ENCODE assay signal across 13 cellular contexts in the genomic region with DNA sequence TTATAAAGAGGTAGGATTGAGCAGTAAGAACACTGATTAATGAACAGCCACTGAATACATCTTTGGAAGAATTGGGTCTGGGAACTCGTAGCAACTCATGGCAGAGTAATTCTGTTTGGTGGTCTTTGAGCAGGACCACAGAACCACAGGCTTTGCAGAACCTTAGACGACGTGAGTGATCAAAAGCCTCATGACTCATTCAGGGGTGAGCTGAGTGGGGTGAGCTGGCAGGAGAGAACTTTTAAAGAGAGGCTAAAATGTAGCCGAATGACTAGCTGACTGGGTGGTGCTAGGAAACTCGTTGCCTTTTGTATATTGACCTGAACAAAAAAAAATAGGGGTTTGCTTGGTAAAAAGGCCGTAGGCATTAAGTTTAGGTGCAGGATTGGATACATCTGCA.
DNase-seq lines count a peak whose midpoint lies in the region; ATAC-seq, FAIRE-seq and TF ChIP-seq lines count a peak whose summit lies in the region.
"Had no signal": no experiment of that assay in that cellular context is flagged by ENCODE, and none has a peak within 500 bp of the region (broad histone marks: within the 10 kb centered on the region; RNA-seq: fewer than 3 reads in every experiment).

No MANE protein-coding gene starts in this region.

- H3K4me3 Mint-ChIP-seq in type B pancreatic cell, result no peak overlapping the region
- H3K4me3 Mint-ChIP-seq: activated CD4-positive, alpha-beta T cell treated with anti-CD3 and anti-CD28 coated beads for 36 hours had no signal

- dilution Hi-C loops in mammary epithelial cell (cut with HindIII; ENCODE audit: low sequenced_read_pairs), result no loop called here

- intact Hi-C loops in mammary epithelial cell (cut with micrococcal nuclease), result no loop called here
- intact Hi-C loops in lower lobe of right lung (cut with DNase I), result no loop called here
- intact Hi-C loops in kidney (cut with DNase I), result no loop called here

- DNase-seq in ACHN (peak; percentile 98), LHCN-M2 (ENCODE audit: low read depth) (peak; percentile 96), mammary epithelial cell (peak; percentile 79), lower lobe of right lung (no peak), omental fat pad (ENCODE audit: low spot score) (no peak), NCI-H2196 (lab: John Stamatoyannopoulos, UW; ENCODE audit: unreplicated experiment) (no peak), kidney (no peak), type B pancreatic cell (ENCODE audit: extremely low spot score, unreplicated experiment) (no peak)
- DNase-seq: activated CD4-positive, alpha-beta T cell treated with anti-CD3 and anti-CD28 coated beads for 36 hours; DMS79; heart left ventricle; NCI-H1092; NCI-H69 had no signal

- no peaks in the 10 kb centered on the region for H3K79me2 ChIP-seq in mammary epithelial cell (ENCODE audit: insufficient read depth, low read length)

- H3K4me1 ChIP-seq in mammary epithelial cell (ENCODE audit: insufficient read depth, low read length) (peaks cover 38% of the 10 kb centered on the region), lower lobe of right lung (no peaks in the 10 kb centered on the region), kidney (ENCODE audit: control insufficient read depth in 1 of 2, insufficient read depth in 1 of 2, low read depth in 1 of 2, low read length in 2 of 2) (no peaks in the 10 kb centered on the region)

- peak overlapping the region; percentile 50 for H3K4me2 ChIP-seq in mammary epithelial cell (ENCODE audit: insufficient read depth, low read depth, low read length)

- no peak overlapping the region for H3K27ac Mint-ChIP-seq in type B pancreatic cell
- H3K27ac Mint-ChIP-seq: activated CD4-positive, alpha-beta T cell treated with anti-CD3 and anti-CD28 coated beads for 36 hours had no signal

- H3K27me3 Mint-ChIP-seq in type B pancreatic cell, result no peaks in the 10 kb centered on the region
- H3K27me3 Mint-ChIP-seq: activated CD4-positive, alpha-beta T cell treated with anti-CD3 and anti-CD28 coated beads for 36 hours had no signal

- H4K20me1 ChIP-seq in mammary epithelial cell (ENCODE audit: insufficient read depth, low read length), result no peaks in the 10 kb centered on the region

- H3K4me3 ChIP-seq in mammary epithelial cell (replicated peaks in 1 of 3; ENCODE audit: insufficient read depth in 1 of 3, low read depth in 2 of 3, low read length in 3 of 3), result no peak overlapping the region
- no peak overlapping the region for H3K4me3 ChIP-seq in lower lobe of right lung
- H3K4me3 ChIP-seq in kidney (ENCODE audit: low read length in 2 of 2), result no peak overlapping the region
- H3K4me3 ChIP-seq: heart left ventricle had no signal

- no peaks in the 10 kb centered on the region for H3K9me3 ChIP-seq in mammary epithelial cell (replicated peaks; ENCODE audit: insufficient read depth, low read length)
- H3K9me3 ChIP-seq in lower lobe of right lung, result no peaks in the 10 kb centered on the region
- no peaks in the 10 kb centered on the region for H3K9me3 ChIP-seq in kidney (ENCODE audit: control insufficient read depth in 1 of 2, low read length in 2 of 2)
- H3K9me3 ChIP-seq: heart left ventricle had no signal

- H3K27ac ChIP-seq in mammary epithelial cell (ENCODE audit: insufficient read depth, low read depth, low read length) (peak overlapping the region; percentile 67), lower lobe of right lung (no peak overlapping the region), kidney (ENCODE audit: low read depth in 2 of 2, low read length in 2 of 2) (no peak overlapping the region)
- H3K27ac ChIP-seq: heart left ventricle had no signal

- H3K9ac ChIP-seq in mammary epithelial cell (ENCODE audit: insufficient read depth, low read length) (no peak overlapping the region), kidney (ENCODE audit: low read length in 2 of 2) (no peak overlapping the region)

- no peaks in the 10 kb centered on the region for H3K36me3 Mint-ChIP-seq in type B pancreatic cell

- no peak for FAIRE-seq in kidney (lab: Jason Lieb, UNC)

- BruUV-seq in mammary epithelial cell (replicated peaks; lab: Mats Ljungman, UMichigan), result no TSS peak

- in situ Hi-C loops in ACHN (cut with HindIII; ENCODE audit: low pct_ligation_motif_present, low pct_unique_long_range_greater_than_20kb, low sequenced_read_pairs), result loop anchor here (25.0 kb wide), 1 partner anchor 172 kb away; no protein-coding TSS in a partner anchor
- in situ Hi-C loops in mammary epithelial cell (cut with MboI; ENCODE audit: low sequenced_read_pairs in 2 of 2), result no loop called here

- H3K27me3 ChIP-seq in mammary epithelial cell (ENCODE audit: insufficient read depth, low read length) (no peaks in the 10 kb centered on the region), lower lobe of right lung (ENCODE audit: low read depth) (no peaks in the 10 kb centered on the region)
- H3K27me3 ChIP-seq: heart left ventricle had no signal

- CTCF ChIA-PET in mammary epithelial cell (lab: Charles Lee; ENCODE audit: low non-redundant PET), result interaction anchor here (0.5 kb wide), 1 partner anchor 19 kb away, joined by 3 read pairs; no protein-coding TSS in a partner anchor

- peaks cover 12% of the 10 kb centered on the region for H3K4me1 Mint-ChIP-seq in type B pancreatic cell (ENCODE audit: unreplicated experiment)
- H3K4me1 Mint-ChIP-seq: activated CD4-positive, alpha-beta T cell treated with anti-CD3 and anti-CD28 coated beads for 36 hours had no signal

- WGBS in mammary epithelial cell (ENCODE audit: low coverage, missing lambda C conversion rate), result 19% methylated on average over 6 of the region's 6 CpGs

- no peaks in the 10 kb centered on the region for H3K36me3 ChIP-seq in mammary epithelial cell (ENCODE audit: insufficient read depth, low read length)
- H3K36me3 ChIP-seq in lower lobe of right lung, result no peaks in the 10 kb centered on the region
- no peaks in the 10 kb centered on the region for H3K36me3 ChIP-seq in kidney (ENCODE audit: control insufficient read depth in 1 of 2, insufficient read depth in 2 of 2, low read length in 2 of 2)
- H3K36me3 ChIP-seq: heart left ventricle had no signal

- TF ChIP-seq CTCF in mammary epithelial cell (conservative IDR thresholded peaks at IDR 0.05 in 1 of 2, IDR thresholded peaks at IDR 0.05 in 1 of 2; ENCODE audit: extremely low read depth in 1 of 2, insufficient read depth in 1 of 2, low read depth in 1 of 2, low read length in 2 of 2), result no peak
- no peak for TF ChIP-seq CTCF in lower lobe of right lung (IDR thresholded peaks at IDR 0.05)
- no peak for TF ChIP-seq CTCF in omental fat pad (IDR thresholded peaks at IDR 0.05)
- TF ChIP-seq CTCF in kidney (IDR thresholded peaks at IDR 0.05; ENCODE audit: borderline replicate concordance, extremely low read depth, insufficient read depth), result no peak
- no peak for TF ChIP-seq CTCF in type B pancreatic cell (conservative IDR thresholded peaks at IDR 0.05)

- peak; percentile 39 to 51 for ATAC-seq in lower lobe of right lung
- ATAC-seq in omental fat pad (ENCODE audit: low FRiP score), result no peak
- ATAC-seq: activated CD4-positive, alpha-beta T cell treated with anti-CD3 and anti-CD28 coated beads for 36 hours; heart left ventricle had no signal

- H2AFZ ChIP-seq in mammary epithelial cell (ENCODE audit: low read depth, low read length), result peak overlapping the region; percentile 42

- H3K9me3 Mint-ChIP-seq in type B pancreatic cell, result peaks cover 9% of the 10 kb centered on the region

Comparison
In these comparisons a context has a peak if more than half of its experiments do, and no peak if none do; other contexts are left out.
1. DNase-seq: peak in ACHN (single experiment), LHCN-M2 (single experiment) and mammary epithelial cell (single experiment); none in lower lobe of right lung (single experiment), omental fat pad (single experiment), NCI-H2196 (single experiment), kidney (single experiment) and type B pancreatic cell (single experiment).